In genomic region chr14:54647378-54647777, GRCh38 we compare ENCODE assay signal across 1 cellular context.
TF ChIP-seq lines count a peak whose summit lies in the region.

No MANE protein-coding gene starts in this region.

TF ChIP-seq in HepG2, 621 proteins besides CTCF, POLR2A, EP300 and RAD21 (continued from another document and continues in another):
- TF ChIP-seq SNRNP70 (IDR thresholded peaks at IDR 0.05; ENCODE audit: low read depth, low read length) (no peak), AFF4 (CRISPR knock-in tag; IDR thresholded peaks at IDR 0.05) (no peak), ZNF101 (CRISPR knock-in tag; IDR thresholded peaks at IDR 0.05; ENCODE audit: borderline replicate concordance, low read depth) (no peak), ZNF749 (CRISPR knock-in tag; IDR thresholded peaks at IDR 0.05; ENCODE audit: borderline replicate concordance) (no peak), ZNF431 (CRISPR knock-in tag; IDR thresholded peaks at IDR 0.05; ENCODE audit: borderline replicate concordance, low read depth) (no peak), SNAPC2 (CRISPR knock-in tag; IDR thresholded peaks at IDR 0.05) (no peak), LRRFIP1 (CRISPR knock-in tag; conservative IDR thresholded peaks at IDR 0.05) (no peak), ZNF546 (CRISPR knock-in tag; conservative IDR thresholded peaks at IDR 0.05) (no peak), PPARG (CRISPR knock-in tag; conservative IDR thresholded peaks at IDR 0.05) (no peak), SNAPC4 (CRISPR knock-in tag; IDR thresholded peaks at IDR 0.05) (no peak), MTERF4 (CRISPR knock-in tag; IDR thresholded peaks at IDR 0.05) (no peak), KAT8 (CRISPR knock-in tag; IDR thresholded peaks at IDR 0.05) (no peak), ZFYVE20 (CRISPR knock-in tag; IDR thresholded peaks at IDR 0.05; ENCODE audit: borderline replicate concordance, low read depth) (no peak), RXRB (CRISPR knock-in tag; IDR thresholded peaks at IDR 0.05; ENCODE audit: borderline replicate concordance) (no peak), JUN (CRISPR knock-in tag; IDR thresholded peaks at IDR 0.05) (no peak), ZNF30 (CRISPR knock-in tag; IDR thresholded peaks at IDR 0.05) (no peak), ATAD3A (CRISPR knock-in tag; IDR thresholded peaks at IDR 0.05) (no peak), RFX1 (IDR thresholded peaks at IDR 0.05) (no peak), TOPORS (CRISPR knock-in tag; IDR thresholded peaks at IDR 0.05) (no peak), ZNF446 (CRISPR knock-in tag; IDR thresholded peaks at IDR 0.05) (no peak), YEATS2 (CRISPR knock-in tag; IDR thresholded peaks at IDR 0.05; ENCODE audit: borderline replicate concordance) (no peak), SMYD3 (CRISPR knock-in tag; IDR thresholded peaks at IDR 0.05) (no peak), ZSCAN20 (CRISPR knock-in tag; IDR thresholded peaks at IDR 0.05; ENCODE audit: borderline replicate concordance) (no peak), FLYWCH1 (CRISPR knock-in tag; IDR thresholded peaks at IDR 0.05) (no peak), PRDM10 (CRISPR knock-in tag; IDR thresholded peaks at IDR 0.05; ENCODE audit: low read depth) (no peak), TRAFD1 (CRISPR knock-in tag; IDR thresholded peaks at IDR 0.05; ENCODE audit: borderline replicate concordance) (no peak), TCF12 (IDR thresholded peaks at IDR 0.05) (no peak), TCF12 (CRISPR knock-in tag; IDR thresholded peaks at IDR 0.05) (no peak), ZNF574 (CRISPR knock-in tag; IDR thresholded peaks at IDR 0.05) (no peak), ZNF557 (CRISPR knock-in tag; IDR thresholded peaks at IDR 0.05) (no peak), ZNF562 (CRISPR knock-in tag; IDR thresholded peaks at IDR 0.05; ENCODE audit: borderline replicate concordance) (no peak), FOXP1 (IDR thresholded peaks at IDR 0.05) (no peak), FOXP1 (CRISPR knock-in tag; IDR thresholded peaks at IDR 0.05) (peak; percentile 30; the same call in 1 of the 2 replicates), NKX3-1 (CRISPR knock-in tag; IDR thresholded peaks at IDR 0.05) (no peak), ZBTB26 (CRISPR knock-in tag; IDR thresholded peaks at IDR 0.05; ENCODE audit: borderline replicate concordance) (no peak), ZNF790 (CRISPR knock-in tag; IDR thresholded peaks at IDR 0.05; ENCODE audit: borderline replicate concordance) (no peak), CEBPB (IDR thresholded peaks at IDR 0.05; ENCODE audit: borderline replicate concordance, low read depth, low read length) (no peak), JUNB (CRISPR knock-in tag; IDR thresholded peaks at IDR 0.05; ENCODE audit: borderline replicate concordance) (no peak)
